11 cellular contexts compared by ENCODE assay signal in genomic region chr9:72554221-72554641, GRCh38. TPM values are rescaled to one million over a fixed set of nuclear protein-coding genes. Genes with fewer than 3 reads are reported as not detected.
DNase-seq lines count a peak whose midpoint lies in the region; ATAC-seq and TF ChIP-seq lines count a peak whose summit lies in the region.
"Had no signal": no experiment of that assay in that cellular context is flagged by ENCODE, and none has a peak within 500 bp of the region (broad histone marks: within the 10 kb centered on the region; RNA-seq: fewer than 3 reads in every experiment).

No MANE protein-coding gene starts in this region.

- no peaks in the 10 kb centered on the region for H3K27me3 ChIP-seq in lung (ENCODE audit: control insufficient read depth, insufficient read depth)
- H3K27me3 ChIP-seq: neutrophil had no signal

- TF ChIP-seq CTCF in lung (IDR thresholded peaks at IDR 0.05; ENCODE audit: control extremely low read depth, extremely low read depth) = no peak

- H3K27ac ChIP-seq in lung (ENCODE audit: low read depth in 1 of 2, low read length in 1 of 2) = no peak overlapping the region
- H3K27ac ChIP-seq: neutrophil had no signal

- H3K4me3 ChIP-seq in lung = no peak overlapping the region
- H3K4me3 ChIP-seq: GM12878 had no signal

- peaks cover 0 to 1% of the 10 kb centered on the region in 2 donors for H3K4me1 ChIP-seq in lung (ENCODE audit: control insufficient read depth in 2 of 2, insufficient read depth in 2 of 2, low read length in 2 of 2)

- TF ChIP-seq EP300 in Ishikawa (IDR thresholded peaks at IDR 0.05; ENCODE audit: borderline replicate concordance) = no peak; the same call in 1 of the 2 replicates

- no peaks in the 10 kb centered on the region for H3K9me3 ChIP-seq in lung (ENCODE audit: control insufficient read depth in 2 of 2, insufficient read depth in 1 of 2, low read length in 1 of 2)
- H3K9me3 ChIP-seq: neutrophil had no signal

- peak; percentile 45 for ATAC-seq in lung (ENCODE audit: insufficient read depth, low FRiP score)
- no peak for ATAC-seq in HG03342 (IDR thresholded peaks at IDR 0.05; ENCODE audit: unreplicated experiment)
- no peak for ATAC-seq in GM19351 (IDR thresholded peaks at IDR 0.05; ENCODE audit: unreplicated experiment)
- ATAC-seq: activated T-helper 17 cell treated with anti-CD3 and anti-CD28 coated beads, Interleukin-2, amount 50 U/mL, for 72 hours; esophagus mucosa; GM12878 had no signal

- WGBS in lung, 2 donors = 49 to 53% methylated on average over 3 of the region's 3 CpGs

- H3K36me3 ChIP-seq in lung (ENCODE audit: control insufficient read depth in 2 of 2, insufficient read depth in 2 of 2, low read length in 2 of 2) = no peaks in the 10 kb centered on the region
- H3K36me3 ChIP-seq: neutrophil had no signal

- no peak for TF ChIP-seq RAD21 in Ishikawa (IDR thresholded peaks at IDR 0.05; ENCODE audit: low read depth)

- DNase-seq in dedifferentiated amniotic fluid mesenchymal stem cell (ENCODE audit: extremely low spot score) (peak; percentile 99), lung (ENCODE audit: low spot score) (no peak), MV-4-11 (lab: John Stamatoyannopoulos, UW) (no peak), islet precursor cell (no peak)

TF ChIP-seq in Ishikawa, 13 proteins besides CTCF, POLR2A, EP300 and RAD21:
- peak; percentile 41 for TF ChIP-seq TEAD4 (IDR thresholded peaks at IDR 0.05)
- TF ChIP-seq FOXM1 (IDR thresholded peaks at IDR 0.05; ENCODE audit: borderline replicate concordance, low read depth) = no peak
- TF ChIP-seq CEBPB (IDR thresholded peaks at IDR 0.05) = no peak
- no peak for TF ChIP-seq REST (IDR thresholded peaks at IDR 0.05; ENCODE audit: low read depth)
- 0 out of 2 replicates have a peak, but pooled peaks have one; percentile 20 for TF ChIP-seq MAX (IDR thresholded peaks at IDR 0.05)

RNA-seq across cellular contexts. Expression of gene TMC1, which starts 32.8 kb away (rescaled TPM):
- under 1 TPM; 0.21 to 0.82 TPM for total RNA-seq in lung
- under 1 TPM in 1 of 2 donors, not detected in 1; 0.10 TPM for polyA plus RNA-seq in lung
